ENCODE assay signal across 17 cellular contexts in the genomic region with DNA sequence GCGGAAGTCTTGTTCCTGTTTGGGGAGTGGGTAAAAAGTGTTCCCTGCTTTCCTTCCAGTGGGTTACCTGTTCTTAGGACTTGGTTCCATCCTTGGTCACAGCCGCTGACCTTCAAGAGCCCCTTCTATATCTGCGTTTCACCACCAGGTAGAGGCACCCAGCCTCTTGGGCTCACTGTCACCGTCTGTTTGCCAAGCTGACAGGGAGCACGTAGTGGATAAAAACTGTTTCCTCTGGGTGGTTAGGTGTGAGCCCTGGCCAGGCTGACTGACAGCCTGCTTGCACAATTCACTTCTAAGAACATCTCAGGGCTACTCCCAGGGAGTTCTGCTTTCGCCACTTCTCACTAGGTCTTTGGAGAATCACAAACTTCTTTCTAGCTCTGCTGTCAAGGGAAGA. TPM values are rescaled to one million over a fixed set of nuclear protein-coding genes. Genes with fewer than 3 reads are reported as not detected.
DNase-seq lines count a peak whose midpoint lies in the region; ATAC-seq, FAIRE-seq and TF ChIP-seq lines count a peak whose summit lies in the region.
"Had no signal": no experiment of that assay in that cellular context is flagged by ENCODE, and none has a peak within 500 bp of the region (broad histone marks: within the 10 kb centered on the region; RNA-seq: fewer than 3 reads in every experiment).

No MANE protein-coding gene starts in this region.

- no peaks in the 10 kb centered on the region for H3K27me3 ChIP-seq in adipocyte (replicated peaks; ENCODE audit: control insufficient read depth, insufficient read depth, low read length)
- H3K27me3 ChIP-seq in keratinocyte (ENCODE audit: control insufficient read depth, extremely low read depth, insufficient read depth, low read length), result no peaks in the 10 kb centered on the region
- peaks cover 0 to 12% (median 7%) of the 10 kb centered on the region in 5 donors for H3K27me3 ChIP-seq in subcutaneous abdominal adipose tissue (ENCODE audit: control insufficient read depth in 5 of 5, insufficient read depth in 4 of 5, low read length in 5 of 5)

- H3K27ac ChIP-seq in keratinocyte (ENCODE audit: control insufficient read depth, insufficient read depth, low read length) (peak overlapping the region; percentile 86), subcutaneous abdominal adipose tissue (ENCODE audit: low read depth, low read length) (peak overlapping the region; percentile 67)
- H3K27ac ChIP-seq: neutrophil had no signal

- H3K4me3 ChIP-seq in adipocyte (ENCODE audit: low read length) (no peak overlapping the region), keratinocyte (ENCODE audit: control insufficient read depth in 2 of 3, extremely low read depth in 1 of 3, insufficient read depth in 2 of 3, low read depth in 1 of 3, low read length in 3 of 3) (no peak overlapping the region), subcutaneous abdominal adipose tissue (ENCODE audit: low read depth in 1 of 5, low read length in 5 of 5) (no peak overlapping the region)

- H3K79me2 ChIP-seq in keratinocyte (ENCODE audit: control insufficient read depth, insufficient read depth, low read length), result peaks cover 18% of the 10 kb centered on the region

- no peak for TF ChIP-seq CTCF in keratinocyte (optimal IDR thresholded peaks at IDR 0.05 in 1 of 3, IDR thresholded peaks at IDR 0.05 in 1 of 3, conservative IDR thresholded peaks at IDR 0.05 in 1 of 3; ENCODE audit: extremely low read depth in 1 of 3, insufficient read depth in 2 of 3, low read length in 3 of 3)

- H3K4me2 ChIP-seq in keratinocyte (ENCODE audit: control insufficient read depth, extremely low read depth, insufficient read depth, low read depth, low read length), result peak overlapping the region; percentile 95

- no peak overlapping the region for H3K4me3 Mint-ChIP-seq in naive thymus-derived CD8-positive, alpha-beta T cell
- H3K4me3 Mint-ChIP-seq: activated T-cell treated with anti-CD3 and anti-CD28 coated beads, Interleukin-2, amount 50 U/mL, for 72 hours; stimulated activated naive CD8-positive, alpha-beta T cell treated with anti-CD3 and anti-CD28 coated beads, Interleukin-15, Interleukin-2, amounts not matched to agents 100 ng/mL and 50 ng/mL, for 24 hours had no signal

- DNase-seq in NCI-H226 (peak; percentile 57), adipocyte (ENCODE audit: low read depth) (peak; percentile 44), keratinocyte (ENCODE audit: low read depth, low spot score) (no peak), medulla oblongata (ENCODE audit: extremely low spot score) (no peak)
- DNase-seq in naive thymus-derived CD8-positive, alpha-beta T cell, result no peak
- DNase-seq: activated T-cell treated with anti-CD3 and anti-CD28 coated beads, Interleukin-2, amount 50 U/mL, for 72 hours; NCI-H2081; stimulated activated CD4-positive, alpha-beta T cell treated with anti-CD3 and anti-CD28 coated beads, Interleukin-1b, Interleukin-23, amount 100 ng/mL, for 48 hours had no signal

- no peaks in the 10 kb centered on the region for H3K36me3 Mint-ChIP-seq in naive thymus-derived CD8-positive, alpha-beta T cell
- H3K36me3 Mint-ChIP-seq: brain had no signal

- H3K4me1 ChIP-seq in adipocyte (ENCODE audit: control insufficient read depth, insufficient read depth, low read length) (peaks cover 26% of the 10 kb centered on the region), keratinocyte (ENCODE audit: control insufficient read depth, extremely low read depth, insufficient read depth, low read length) (peaks cover 38% of the 10 kb centered on the region), subcutaneous abdominal adipose tissue (ENCODE audit: control insufficient read depth in 5 of 5, insufficient read depth in 5 of 5, low read length in 5 of 5) (peaks cover 8 to 31% (median 27%) of the 10 kb centered on the region in 5 donors)

- H3K9me3 ChIP-seq in adipocyte (ENCODE audit: control insufficient read depth, low read length), result no peaks in the 10 kb centered on the region
- no peaks in the 10 kb centered on the region for H3K9me3 ChIP-seq in keratinocyte (ENCODE audit: control insufficient read depth, low read depth, low read length)
- no peaks in the 10 kb centered on the region for H3K9me3 ChIP-seq in subcutaneous abdominal adipose tissue (ENCODE audit: control insufficient read depth in 5 of 5, low read length in 5 of 5)
- H3K9me3 ChIP-seq: neutrophil had no signal

- POLR2A ChIA-PET in naive thymus-derived CD8-positive, alpha-beta T cell (lab: Charles Lee), result no interaction called here

- peak overlapping the region; percentile 85 for H2AFZ ChIP-seq in keratinocyte (ENCODE audit: control insufficient read depth, low read length)

- H3K9me3 Mint-ChIP-seq in naive thymus-derived CD8-positive, alpha-beta T cell, result no peaks in the 10 kb centered on the region
- H3K9me3 Mint-ChIP-seq: activated T-cell treated with anti-CD3 and anti-CD28 coated beads, Interleukin-2, amount 50 U/mL, for 72 hours; stimulated activated naive CD8-positive, alpha-beta T cell treated with anti-CD3 and anti-CD28 coated beads, Interleukin-15, Interleukin-2, amounts not matched to agents 100 ng/mL and 50 ng/mL, for 24 hours had no signal

- H3K9ac ChIP-seq in adipocyte (ENCODE audit: low read length) (peak overlapping the region; percentile 71), keratinocyte (ENCODE audit: control insufficient read depth, extremely low read depth, insufficient read depth, low read length) (peak overlapping the region; percentile 86), subcutaneous abdominal adipose tissue (ENCODE audit: low read length in 5 of 5) (peak overlapping the region in 2 of 5 donors; percentile 59 to 63)

- no peaks in the 10 kb centered on the region for H3K9me1 ChIP-seq in keratinocyte (ENCODE audit: control insufficient read depth, extremely low read depth, insufficient read depth, low read length)

- FAIRE-seq in keratinocyte (lab: Jason Lieb, UNC), result no peak
- FAIRE-seq: H1 had no signal

- peaks cover 31 to 51% (median 40%) of the 10 kb centered on the region in 5 donors for H3K27me3 Mint-ChIP-seq in naive thymus-derived CD8-positive, alpha-beta T cell

- no peak for ATAC-seq in HG03159 (IDR thresholded peaks at IDR 0.05; ENCODE audit: unreplicated experiment)
- no peak for ATAC-seq in naive thymus-derived CD8-positive, alpha-beta T cell
- ATAC-seq in GM18909 (IDR thresholded peaks at IDR 0.05; ENCODE audit: poor library complexity, unreplicated experiment), result no peak
- ATAC-seq: activated T-cell treated with anti-CD3 and anti-CD28 coated beads, Interleukin-2, amount 50 U/mL, for 72 hours had no signal

- H3K27ac Mint-ChIP-seq in naive thymus-derived CD8-positive, alpha-beta T cell, result no peak overlapping the region
- H3K27ac Mint-ChIP-seq: activated T-cell treated with anti-CD3 and anti-CD28 coated beads, Interleukin-2, amount 50 U/mL, for 72 hours; stimulated activated naive CD8-positive, alpha-beta T cell treated with anti-CD3 and anti-CD28 coated beads, Interleukin-15, Interleukin-2, amounts not matched to agents 100 ng/mL and 50 ng/mL, for 24 hours had no signal

- H3K36me3 ChIP-seq in adipocyte (ENCODE audit: control insufficient read depth, insufficient read depth, low read length, severe bottlenecking) (no peaks in the 10 kb centered on the region), keratinocyte (ENCODE audit: control insufficient read depth in 2 of 2, extremely low read depth in 1 of 2, insufficient read depth in 2 of 2, low read length in 2 of 2) (no peaks in the 10 kb centered on the region), subcutaneous abdominal adipose tissue (ENCODE audit: control insufficient read depth in 5 of 5, insufficient read depth in 5 of 5, low read length in 5 of 5) (no peaks in the 10 kb centered on the region)
- H3K36me3 ChIP-seq: neutrophil had no signal

- dilution Hi-C loops in keratinocyte (cut with MboI; ENCODE audit: extremely low pct_ligation_motif_present, low sequenced_read_pairs), result no loop called here

- H4K20me1 ChIP-seq in keratinocyte (ENCODE audit: control insufficient read depth, extremely low read depth, insufficient read depth, low read length), result no peaks in the 10 kb centered on the region

- H3K4me1 Mint-ChIP-seq in naive thymus-derived CD8-positive, alpha-beta T cell, result peaks cover 19 to 22% (median 20%) of the 10 kb centered on the region in 4 donors

RNA-seq across cellular contexts. Expression of gene JPH2, which starts 1.8 kb away (rescaled TPM):
- polyA plus RNA-seq in keratinocyte, result 2.5 to 2.9 TPM (median 2.8 TPM) in 3 replicates
- polyA plus RNA-seq in keratinocyte (2011; ENCODE audit: low read depth), result 0.45 TPM
- 1.4 and 2.4 TPM in 2 replicates for polyA plus RNA-seq in keratinocyte (2011; cell fraction: cytosol; rRNA removed)
- 3.6 and 6.7 TPM in 2 replicates for polyA plus RNA-seq in keratinocyte (2011; cell fraction: nucleus; rRNA removed)
- 2.0 and 4.1 TPM in 2 replicates for polyA plus RNA-seq in keratinocyte (2012; ENCODE audit: low replicate concordance)
- 4.6 to 7.2 TPM (median 6.0 TPM) in 3 replicates for polyA minus RNA-seq in keratinocyte
- 5.4 TPM for polyA minus RNA-seq in keratinocyte (2011; cell fraction: cytosol; rRNA and poly(A)+ RNA removed)
- polyA minus RNA-seq in keratinocyte (2011; cell fraction: nucleus; rRNA and poly(A)+ RNA removed), result 3.9 and 7.4 TPM in 2 replicates
- not detected for total RNA-seq in naive thymus-derived CD8-positive, alpha-beta T cell
- not detected for polyA plus RNA-seq in naive thymus-derived CD8-positive, alpha-beta T cell

RNA-seq across cellular contexts. Expression of gene OSER1, which starts 21.8 kb away (rescaled TPM):
- 33.5 to 41.5 TPM (median 34.9 TPM) in 3 replicates for polyA plus RNA-seq in keratinocyte
- 33.0 TPM for polyA plus RNA-seq in keratinocyte (2011; ENCODE audit: low read depth)
- polyA plus RNA-seq in keratinocyte (2011; cell fraction: cytosol; rRNA removed), result 20.7 and 35.6 TPM in 2 replicates
- polyA plus RNA-seq in keratinocyte (2011; cell fraction: nucleus; rRNA removed), result 60.0 and 60.2 TPM in 2 replicates
- polyA plus RNA-seq in keratinocyte (2012; ENCODE audit: low replicate concordance), result 21.4 and 76.0 TPM in 2 replicates
- 17.3 to 21.4 TPM (median 17.9 TPM) in 3 replicates for polyA minus RNA-seq in keratinocyte
- polyA minus RNA-seq in keratinocyte (2011; cell fraction: cytosol; rRNA and poly(A)+ RNA removed), result 12.9 TPM
- polyA minus RNA-seq in keratinocyte (2011; cell fraction: nucleus; rRNA and poly(A)+ RNA removed), result 8.9 and 12.3 TPM in 2 replicates
- total RNA-seq in naive thymus-derived CD8-positive, alpha-beta T cell, result 10 to 100 TPM; 46.4 to 47.3 TPM
- polyA plus RNA-seq in naive thymus-derived CD8-positive, alpha-beta T cell, result 10 to 100 TPM; 27.7 to 38.8 (median 37.7) TPM

RNA-seq across cellular contexts. Expression of gene GDAP1L1, which starts 58.4 kb away (rescaled TPM):
- polyA plus RNA-seq in keratinocyte, result not detected in 3 replicates
- polyA plus RNA-seq in keratinocyte (2011; ENCODE audit: low read depth), result not detected
- polyA plus RNA-seq in keratinocyte (2011; cell fraction: cytosol; rRNA removed), result not detected in 2 replicates
- polyA plus RNA-seq in keratinocyte (2011; cell fraction: nucleus; rRNA removed), result not detected in 2 replicates
- 0.07 TPM in 1 of 2 replicates, not detected in the other for polyA plus RNA-seq in keratinocyte (2012; ENCODE audit: low replicate concordance)
- polyA minus RNA-seq in keratinocyte, result not detected in 3 replicates
- polyA minus RNA-seq in keratinocyte (2011; cell fraction: cytosol; rRNA and poly(A)+ RNA removed), result not detected
- polyA minus RNA-seq in keratinocyte (2011; cell fraction: nucleus; rRNA and poly(A)+ RNA removed), result not detected in 2 replicates
- not detected for total RNA-seq in naive thymus-derived CD8-positive, alpha-beta T cell
- not detected for polyA plus RNA-seq in naive thymus-derived CD8-positive, alpha-beta T cell
- total RNA-seq: epithelial cell of proximal tubule, RPMI7951 had no signal

Comparison
In these comparisons a context has a peak if more than half of its experiments do, and no peak if none do; other contexts are left out.
1. DNase-seq: peak in NCI-H226 (single experiment) and adipocyte (single experiment); none in keratinocyte (single experiment), naive thymus-derived CD8-positive, alpha-beta T cell (0 of 10) and medulla oblongata (single experiment).